14 cellular contexts compared by ENCODE assay signal in genomic region chr18:12361770-12362378, GRCh38. TPM values are rescaled to one million over a fixed set of nuclear protein-coding genes. Genes with fewer than 3 reads are reported as not detected.
DNase-seq lines count a peak whose midpoint lies in the region; ATAC-seq and TF ChIP-seq lines count a peak whose summit lies in the region.
"Had no signal": no experiment of that assay in that cellular context is flagged by ENCODE, and none has a peak within 500 bp of the region (broad histone marks: within the 10 kb centered on the region; RNA-seq: fewer than 3 reads in every experiment).

No MANE protein-coding gene starts in this region.

- no peak for TF ChIP-seq CTCF in foreskin keratinocyte (conservative IDR thresholded peaks at IDR 0.05)

- H3K36me3 Mint-ChIP-seq in activated T-cell treated with anti-CD3 and anti-CD28 coated beads, Interleukin-2, amount 50 U/mL, for 24 hours (ENCODE audit: low read depth): peaks cover 97% of the 10 kb centered on the region
- peaks cover 100% of the 10 kb centered on the region for H3K36me3 Mint-ChIP-seq in stimulated activated effector memory CD8-positive, alpha-beta T cell treated with anti-CD3 and anti-CD28 coated beads, Interleukin-12 subunit alpha, Interleukin-12 subunit beta, amount 100 ng/mL, for 72 hours

- DNase-seq in activated T-cell treated with anti-CD3 and anti-CD28 coated beads, Interleukin-2, amount 50 U/mL, for 24 hours: no peak
- DNase-seq in activated T-cell treated with anti-CD3 and anti-CD28 coated beads, Interleukin-2, amount 50 U/mL, for 48 hours: no peak
- peak in 1 of 2 donors; percentile 4 for DNase-seq in foreskin keratinocyte
- no peak for DNase-seq in stimulated activated effector memory CD8-positive, alpha-beta T cell treated with anti-CD3 and anti-CD28 coated beads, Interleukin-12 subunit alpha, Interleukin-12 subunit beta, amount 100 ng/mL, for 72 hours (ENCODE audit: low spot score in 2 of 2)
- DNase-seq: activated CD4-positive, alpha-beta memory T cell treated with anti-CD3 and anti-CD28 coated beads, Interleukin-2, amount 10 ng/mL, durations not matched to agents 7 days and 5 days; activated naive CD8-positive, alpha-beta T cell treated with anti-CD3 and anti-CD28 coated beads, Interleukin-2, amount 10 ng/mL, durations not matched to agents 7 days and 5 days; NCI-H1417 treated with DMSO at 0.1 percent for 48 hours; stimulated activated CD4-positive, alpha-beta T cell treated with anti-CD3 and anti-CD28 coated beads, Interleukin-12 subunit alpha, Interleukin-12 subunit beta, amount 100 ng/mL, for 4 hours; tibial artery had no signal

- H3K4me3 Mint-ChIP-seq in activated T-cell treated with anti-CD3 and anti-CD28 coated beads, Interleukin-2, amount 50 U/mL, for 24 hours: no peak overlapping the region
- H3K4me3 Mint-ChIP-seq in stimulated activated effector memory CD8-positive, alpha-beta T cell treated with anti-CD3 and anti-CD28 coated beads, Interleukin-12 subunit alpha, Interleukin-12 subunit beta, amount 100 ng/mL, for 72 hours: no peak overlapping the region
- H3K4me3 Mint-ChIP-seq: activated CD4-positive, alpha-beta memory T cell treated with anti-CD3 and anti-CD28 coated beads, Interleukin-2, amount 10 ng/mL, durations not matched to agents 7 days and 5 days; activated naive CD8-positive, alpha-beta T cell treated with anti-CD3 and anti-CD28 coated beads, Interleukin-2, amount 10 ng/mL, durations not matched to agents 7 days and 5 days; dendritic cell treated with granulocyte-macrophage colony-stimulating factor and Interleukin-4, amounts not matched to agents 40 ng/mL and 50 ng/mL, for 4 days had no signal

- peaks cover 8% of the 10 kb centered on the region for H3K4me1 Mint-ChIP-seq in activated T-cell treated with anti-CD3 and anti-CD28 coated beads, Interleukin-2, amount 50 U/mL, for 24 hours (ENCODE audit: low read depth)
- peaks cover under 1% of the 10 kb centered on the region for H3K4me1 Mint-ChIP-seq in stimulated activated effector memory CD8-positive, alpha-beta T cell treated with anti-CD3 and anti-CD28 coated beads, Interleukin-12 subunit alpha, Interleukin-12 subunit beta, amount 100 ng/mL, for 72 hours

- H3K27ac ChIP-seq in foreskin keratinocyte: no peak overlapping the region
- H3K27ac ChIP-seq: tibial artery had no signal

- H3K4me1 ChIP-seq in foreskin keratinocyte: peaks cover 5% of the 10 kb centered on the region
- H3K4me1 ChIP-seq: tibial artery had no signal

- no peaks in the 10 kb centered on the region for H3K27me3 Mint-ChIP-seq in activated T-cell treated with anti-CD3 and anti-CD28 coated beads, Interleukin-2, amount 50 U/mL, for 24 hours
- H3K27me3 Mint-ChIP-seq: activated CD4-positive, alpha-beta memory T cell treated with anti-CD3 and anti-CD28 coated beads, Interleukin-2, amount 10 ng/mL, durations not matched to agents 7 days and 5 days; activated naive CD8-positive, alpha-beta T cell treated with anti-CD3 and anti-CD28 coated beads, Interleukin-2, amount 10 ng/mL, durations not matched to agents 7 days and 5 days; dendritic cell treated with granulocyte-macrophage colony-stimulating factor and Interleukin-4, amounts not matched to agents 40 ng/mL and 50 ng/mL, for 4 days had no signal

- no peaks in the 10 kb centered on the region for H3K9me3 Mint-ChIP-seq in activated T-cell treated with anti-CD3 and anti-CD28 coated beads, Interleukin-2, amount 50 U/mL, for 24 hours
- H3K9me3 Mint-ChIP-seq in stimulated activated effector memory CD8-positive, alpha-beta T cell treated with anti-CD3 and anti-CD28 coated beads, Interleukin-12 subunit alpha, Interleukin-12 subunit beta, amount 100 ng/mL, for 72 hours: no peaks in the 10 kb centered on the region
- H3K9me3 Mint-ChIP-seq: activated CD4-positive, alpha-beta memory T cell treated with anti-CD3 and anti-CD28 coated beads, Interleukin-2, amount 10 ng/mL, durations not matched to agents 7 days and 5 days; activated naive CD8-positive, alpha-beta T cell treated with anti-CD3 and anti-CD28 coated beads, Interleukin-2, amount 10 ng/mL, durations not matched to agents 7 days and 5 days; dendritic cell treated with granulocyte-macrophage colony-stimulating factor and Interleukin-4, amounts not matched to agents 40 ng/mL and 50 ng/mL, for 4 days had no signal

- peak overlapping the region; percentile 74 for H3K27ac Mint-ChIP-seq in activated T-cell treated with anti-CD3 and anti-CD28 coated beads, Interleukin-2, amount 50 U/mL, for 24 hours
- H3K27ac Mint-ChIP-seq in stimulated activated effector memory CD8-positive, alpha-beta T cell treated with anti-CD3 and anti-CD28 coated beads, Interleukin-12 subunit alpha, Interleukin-12 subunit beta, amount 100 ng/mL, for 72 hours: no peak overlapping the region
- H3K27ac Mint-ChIP-seq: activated CD4-positive, alpha-beta memory T cell treated with anti-CD3 and anti-CD28 coated beads, Interleukin-2, amount 10 ng/mL, durations not matched to agents 7 days and 5 days; activated naive CD8-positive, alpha-beta T cell treated with anti-CD3 and anti-CD28 coated beads, Interleukin-2, amount 10 ng/mL, durations not matched to agents 7 days and 5 days; dendritic cell treated with granulocyte-macrophage colony-stimulating factor and Interleukin-4, amounts not matched to agents 40 ng/mL and 50 ng/mL, for 4 days had no signal

- H3K27me3 ChIP-seq in foreskin keratinocyte: no peaks in the 10 kb centered on the region
- H3K27me3 ChIP-seq: tibial artery had no signal

- peak; percentile 73 for ATAC-seq in SK-N-SH treated with all-trans-retinoic acid at 6 μM for 48 hours
- peak; percentile 43 for ATAC-seq in foreskin keratinocyte
- peak; percentile 75 for ATAC-seq in stimulated activated effector memory CD8-positive, alpha-beta T cell treated with anti-CD3 and anti-CD28 coated beads, Interleukin-12 subunit alpha, Interleukin-12 subunit beta, amount 100 ng/mL, for 72 hours
- ATAC-seq in GM18867 (IDR thresholded peaks at IDR 0.05; ENCODE audit: unreplicated experiment): no peak
- no peak for ATAC-seq in HG03342 (IDR thresholded peaks at IDR 0.05; ENCODE audit: unreplicated experiment)
- no peak for ATAC-seq in HG03469 (IDR thresholded peaks at IDR 0.05; ENCODE audit: unreplicated experiment)

TF ChIP-seq in SK-N-SH treated with all-trans-retinoic acid at 6 μM for 48 hours, 23 proteins besides CTCF, POLR2A, EP300 and RAD21:
- TF ChIP-seq SNAI2 (CRISPR knock-in tag; IDR thresholded peaks at IDR 0.05) (no peak), TCF4 (CRISPR knock-in tag; IDR thresholded peaks at IDR 0.05; ENCODE audit: borderline replicate concordance) (peak; percentile 27; the same call in 1 of the 2 replicates), ISL1 (CRISPR knock-in tag; IDR thresholded peaks at IDR 0.05) (peak; percentile 37), BACH2 (CRISPR knock-in tag; IDR thresholded peaks at IDR 0.05; ENCODE audit: borderline replicate concordance) (no peak), ESRRG (CRISPR knock-in tag; IDR thresholded peaks at IDR 0.05) (no peak)

RNA-seq across cellular contexts. Expression of gene AFG3L2, which starts 15.2 kb away (rescaled TPM):
- 48.1 and 57.0 TPM in 2 replicates for total RNA-seq in foreskin keratinocyte
- polyA plus RNA-seq in foreskin keratinocyte: 27.0 and 33.1 TPM in 2 replicates

RNA-seq across cellular contexts. Expression of gene PRELID3A, which starts 45.9 kb away (rescaled TPM):
- total RNA-seq in foreskin keratinocyte: 3.6 and 4.5 TPM in 2 replicates
- 3.7 and 3.9 TPM in 2 replicates for polyA plus RNA-seq in foreskin keratinocyte

RNA-seq across cellular contexts. Expression of gene TUBB6, which starts 53.8 kb away (rescaled TPM):
- 772 and 774 TPM in 2 replicates for total RNA-seq in foreskin keratinocyte
- 680 and 693 TPM in 2 replicates for polyA plus RNA-seq in foreskin keratinocyte

Comparison
In these comparisons a context has a peak if more than half of its experiments do, and no peak if none do; other contexts are left out.
1. ATAC-seq: peak in SK-N-SH treated with all-trans-retinoic acid at 6 μM for 48 hours (single experiment), foreskin keratinocyte (single experiment) and stimulated activated effector memory CD8-positive, alpha-beta T cell treated with anti-CD3 and anti-CD28 coated beads, Interleukin-12 subunit alpha, Interleukin-12 subunit beta, amount 100 ng/mL, for 72 hours (single experiment); none in GM18867 (single experiment), HG03342 (single experiment) and HG03469 (single experiment).